8 cellular contexts compared by ENCODE assay signal in genomic region chr3:126083913-126084514, GRCh38. TPM values are rescaled to one million over a fixed set of nuclear protein-coding genes. Genes with fewer than 3 reads are reported as not detected.
DNase-seq lines count a peak whose midpoint lies in the region; ATAC-seq and TF ChIP-seq lines count a peak whose summit lies in the region.

SLC41A3 (minus strand) TSS chr3:126084124; CDS start chr3:126068219, 15,905 bp downstream.

- H2BK12ac ChIP-seq in trophoblast cell (ENCODE audit: low read length), result no peak within 1 kb of the TSS

- H3K9me3 Mint-ChIP-seq in activated naive CD8-positive, alpha-beta T cell treated with anti-CD3 and anti-CD28 coated beads, Interleukin-2, amount 10 ng/mL, durations not matched to agents 7 days and 5 days, result peaks cover 4% of the 10 kb centered on the region

- H3K4me1 ChIP-seq in trophoblast cell (ENCODE audit: control insufficient read depth in 1 of 2, insufficient read depth in 2 of 2, low read length in 2 of 2), result peaks cover 0 to 6% of the 10 kb centered on the region in 2 experiments
- peaks cover 0 to 24% (median 19%) of the 10 kb centered on the region in 4 donors for H3K4me1 ChIP-seq in tibial artery

- H2AK5ac ChIP-seq in trophoblast cell (ENCODE audit: low read length), result no peak within 1 kb of the TSS

- H3K27ac Mint-ChIP-seq in activated naive CD8-positive, alpha-beta T cell treated with anti-CD3 and anti-CD28 coated beads, Interleukin-2, amount 10 ng/mL, durations not matched to agents 7 days and 5 days, result peak within 1 kb of the TSS; percentile 86

- H3K4ac ChIP-seq in trophoblast cell (ENCODE audit: low read depth, low read length), result peak within 1 kb of the TSS; percentile 4

- H3K27ac ChIP-seq in trophoblast cell (ENCODE audit: low read depth, low read length), result peak within 1 kb of the TSS; percentile 84
- H3K27ac ChIP-seq in tibial artery, result peak within 1 kb of the TSS; percentile 92 to 94

- intact Hi-C loops in Right ventricle myocardium superior (cut with DNase I) (loop anchor here (10.0 kb wide), 1 partner anchor 109 kb away; no protein-coding TSS in a partner anchor), tibial artery (cut with DNase I; ENCODE audit: low total_unique reads) (loop anchor here (5.0 kb wide), 1 partner anchor 393 kb away; the partner anchor contains the start of gene ZXDC)

- peak within 1 kb of the TSS; percentile 72 for H3K4me2 ChIP-seq in trophoblast cell (ENCODE audit: low read length)

- H3K79me1 ChIP-seq in trophoblast cell (ENCODE audit: low read length), result peaks cover 11% of the 10 kb centered on the region

- DNase-seq in NCI-H1092 treated with DMSO at 0.1 percent for 48 hours (lab: John Stamatoyannopoulos, UW), result peak; percentile 84
- peak; percentile 38 to 73 for DNase-seq in SW 1271 (lab: John Stamatoyannopoulos, UW)
- peak; percentile 91 for DNase-seq in activated naive CD8-positive, alpha-beta T cell treated with anti-CD3 and anti-CD28 coated beads, Interleukin-2, amount 10 ng/mL, durations not matched to agents 7 days and 5 days
- peak; percentile 94 for DNase-seq in Right ventricle myocardium superior
- DNase-seq in trophoblast cell, result peak; percentile 87 to 88
- DNase-seq in tibial artery, result peak; percentile 90 to 96

- peaks cover 1% of the 10 kb centered on the region for H3K9me3 ChIP-seq in trophoblast cell (ENCODE audit: insufficient read depth, low read depth, low read length)
- no peaks in the 10 kb centered on the region for H3K9me3 ChIP-seq in tibial artery

- TF ChIP-seq CTCF in GM12872 (IDR thresholded peaks at IDR 0.05; ENCODE audit: insufficient read depth, low read depth, low read length), result peak; percentile 61
- peak; percentile 30 to 35 for TF ChIP-seq CTCF in tibial artery (IDR thresholded peaks at IDR 0.05)

- POLR2A ChIA-PET in activated naive CD8-positive, alpha-beta T cell treated with anti-CD3 and anti-CD28 coated beads, Interleukin-2, amount 10 ng/mL, durations not matched to agents 7 days and 5 days (lab: Charles Lee), result interaction anchor here (1.4 kb wide), 1 partner anchor 93 kb away, joined by 8 read pairs; no protein-coding TSS in a partner anchor

- H3K36me3 Mint-ChIP-seq in activated naive CD8-positive, alpha-beta T cell treated with anti-CD3 and anti-CD28 coated beads, Interleukin-2, amount 10 ng/mL, durations not matched to agents 7 days and 5 days, result peaks cover 7% of the 10 kb centered on the region

- peak within 1 kb of the TSS; percentile 83 for H3K18ac ChIP-seq in trophoblast cell (ENCODE audit: low read length)

- peak within 1 kb of the TSS; percentile 83 for H2BK5ac ChIP-seq in trophoblast cell (ENCODE audit: low read depth, low read length, poor library complexity)

- peaks cover 2% of the 10 kb centered on the region for H3K79me2 ChIP-seq in trophoblast cell (ENCODE audit: control insufficient read depth, insufficient read depth, low read length, poor library complexity)

- peaks cover 0 to 1% of the 10 kb centered on the region in 2 experiments for H3K36me3 ChIP-seq in trophoblast cell (ENCODE audit: control insufficient read depth in 1 of 2, insufficient read depth in 2 of 2, low read length in 2 of 2)
- no peaks in the 10 kb centered on the region for H3K36me3 ChIP-seq in tibial artery

- H4K8ac ChIP-seq in trophoblast cell (ENCODE audit: low read depth, low read length), result peak within 1 kb of the TSS; percentile 89

- peak within 1 kb of the TSS; percentile 66 for H2AFZ ChIP-seq in trophoblast cell (ENCODE audit: insufficient read depth, low read length, poor library complexity)

- H3K4me3 ChIP-seq in trophoblast cell (ENCODE audit: low read depth, low read length), result peak within 1 kb of the TSS; percentile 73
- H3K4me3 ChIP-seq in tibial artery, result peak within 1 kb of the TSS; percentile 79 to 87

- WGBS in trophoblast cell (ENCODE audit: extremely low coverage, insufficient coverage, insufficient read length), result no CpG with 5 or more reads among the region's 66 CpGs

- ATAC-seq in HG02610 (IDR thresholded peaks at IDR 0.05; ENCODE audit: unreplicated experiment) (peak; percentile 96), Right ventricle myocardium superior (ENCODE audit: poor library complexity) (peak; percentile 99)
- peak; percentile 91 for ATAC-seq in activated naive CD8-positive, alpha-beta T cell treated with anti-CD3 and anti-CD28 coated beads, Interleukin-2, amount 10 ng/mL, durations not matched to agents 7 days and 5 days (ENCODE audit: low read depth)

- peak within 1 kb of the TSS; percentile 92 for H3K4me3 Mint-ChIP-seq in activated naive CD8-positive, alpha-beta T cell treated with anti-CD3 and anti-CD28 coated beads, Interleukin-2, amount 10 ng/mL, durations not matched to agents 7 days and 5 days

- peak within 1 kb of the TSS; percentile 65 for H2BK120ac ChIP-seq in trophoblast cell (ENCODE audit: insufficient read depth, low read length, poor library complexity)

- H3K27me3 ChIP-seq in trophoblast cell (ENCODE audit: insufficient read depth, low read length) (no peaks in the 10 kb centered on the region), tibial artery (no peaks in the 10 kb centered on the region)

- peak within 1 kb of the TSS; percentile 36 for H4K91ac ChIP-seq in trophoblast cell (ENCODE audit: low read depth, low read length)

- H4K12ac ChIP-seq in trophoblast cell (ENCODE audit: low read depth, low read length), result peak within 1 kb of the TSS; percentile 20

- peaks cover 19% of the 10 kb centered on the region for H3K4me1 Mint-ChIP-seq in activated naive CD8-positive, alpha-beta T cell treated with anti-CD3 and anti-CD28 coated beads, Interleukin-2, amount 10 ng/mL, durations not matched to agents 7 days and 5 days

- no peak within 1 kb of the TSS for H3K23ac ChIP-seq in trophoblast cell (ENCODE audit: low read length)

- H3K14ac ChIP-seq in trophoblast cell (ENCODE audit: low read length), result peak within 1 kb of the TSS; percentile 70

- no peaks in the 10 kb centered on the region for H3K27me3 Mint-ChIP-seq in activated naive CD8-positive, alpha-beta T cell treated with anti-CD3 and anti-CD28 coated beads, Interleukin-2, amount 10 ng/mL, durations not matched to agents 7 days and 5 days

- H3K9ac ChIP-seq in trophoblast cell (ENCODE audit: low read length), result peak within 1 kb of the TSS; percentile 75

RNA-seq across cellular contexts. Expression of gene SLC41A3, which starts in this region (rescaled TPM):
- total RNA-seq in activated naive CD8-positive, alpha-beta T cell treated with anti-CD3 and anti-CD28 coated beads, Interleukin-2, amount 10 ng/mL, durations not matched to agents 7 days and 5 days, result 10 to 100 TPM; 32.2 to 32.4 TPM
- 34.7 TPM for total RNA-seq in Right ventricle myocardium superior
- polyA plus RNA-seq in trophoblast cell (2013), result 26.0 and 27.7 TPM in 2 replicates

Comparison
In these comparisons a context has a peak if more than half of its experiments do, and no peak if none do; other contexts are left out.
1. Peak in every context shown above with its lines: DNase-seq, ATAC-seq, H3K4me3 ChIP-seq and H3K27ac ChIP-seq.